In the genomic region with DNA sequence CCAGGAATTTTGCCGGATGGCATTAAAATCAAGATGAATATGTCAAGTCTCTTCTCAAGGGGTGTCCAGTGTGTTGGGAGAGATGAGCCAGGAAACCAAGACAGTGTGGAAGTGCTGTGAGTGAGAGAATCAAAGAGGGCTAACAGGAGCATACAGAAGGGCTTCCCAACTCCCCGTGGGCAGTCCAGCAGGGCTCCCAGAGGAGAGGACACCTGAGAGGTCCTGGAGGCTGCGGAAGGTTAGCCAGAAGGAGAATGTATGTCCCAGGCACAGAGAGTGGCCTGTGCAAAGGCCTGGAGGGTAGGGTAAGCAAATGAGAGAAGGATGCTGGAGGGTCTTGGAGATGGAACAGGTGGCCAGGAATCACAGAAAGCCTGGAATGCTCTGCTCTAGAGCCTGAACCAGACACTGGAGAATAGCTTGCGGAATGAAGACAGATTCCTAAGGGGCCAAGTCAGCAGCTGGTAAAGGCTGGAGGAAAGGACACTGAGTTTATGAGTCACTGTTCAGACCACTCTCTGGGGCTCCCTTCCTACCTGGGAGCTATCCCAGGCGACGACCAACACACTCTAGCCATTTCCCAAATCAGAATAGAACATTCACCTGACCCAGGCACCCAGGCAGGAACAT, we compare ENCODE assay signal across 10 cellular contexts. TPM values are rescaled to one million over a fixed set of nuclear protein-coding genes. Genes with fewer than 3 reads are reported as not detected.
A peak's percentile ranks its signal among the peaks of the same experiment; 100 is the strongest.
DNase-seq lines count a peak whose midpoint lies in the region; ATAC-seq and TF ChIP-seq lines count a peak whose summit lies in the region.
"Had no signal": no experiment of that assay in that cellular context is flagged by ENCODE, and none has a peak within 500 bp of the region (broad histone marks: within the 10 kb centered on the region; RNA-seq: fewer than 3 reads in every experiment).

No MANE protein-coding gene starts in this region.

- no peak for TF ChIP-seq POLR2A in erythroblast (IDR thresholded peaks at IDR 0.05; ENCODE audit: low read length)

- peaks cover 62% of the 10 kb centered on the region for H3K36me3 Mint-ChIP-seq in activated naive CD4-positive, alpha-beta T cell treated with anti-CD3 and anti-CD28 coated beads, Interleukin-2, amount 10 ng/mL, durations not matched to agents 7 days and 5 days
- peaks cover 29% of the 10 kb centered on the region for H3K36me3 Mint-ChIP-seq in activated T-helper 1 cell treated with anti-CD3 and anti-CD28 coated beads, Interleukin-12 subunit alpha, Interleukin-12 subunit beta, Interleukin-2, Interleukin-4 antibody, amounts not matched to agents 30 ng/mL and 10 ng/mL and 1 ng/mL, durations not matched to agents 14 hours and 24 hours and 36 hours (ENCODE audit: low read depth)

- CTCF ChIA-PET in activated naive CD4-positive, alpha-beta T cell treated with anti-CD3 and anti-CD28 coated beads, Interleukin-2, amount 10 ng/mL, durations not matched to agents 7 days and 5 days (lab: Charles Lee) = interaction anchor here (0.8 to 7.6 kb wide), 6 partner anchors 8 to 69 kb away, joined by 3 to 87 read pairs (median 12); no protein-coding TSS in a partner anchor

- no peak overlapping the region for H3K4me3 Mint-ChIP-seq in activated naive CD4-positive, alpha-beta T cell treated with anti-CD3 and anti-CD28 coated beads, Interleukin-2, amount 10 ng/mL, durations not matched to agents 7 days and 5 days
- peak overlapping the region; percentile 72 for H3K4me3 Mint-ChIP-seq in activated T-helper 1 cell treated with anti-CD3 and anti-CD28 coated beads, Interleukin-12 subunit alpha, Interleukin-12 subunit beta, Interleukin-2, Interleukin-4 antibody, amounts not matched to agents 30 ng/mL and 10 ng/mL and 1 ng/mL, durations not matched to agents 14 hours and 24 hours and 36 hours

- H3K27ac Mint-ChIP-seq in activated naive CD4-positive, alpha-beta T cell treated with anti-CD3 and anti-CD28 coated beads, Interleukin-2, amount 10 ng/mL, durations not matched to agents 7 days and 5 days = peak overlapping the region; percentile 98
- H3K27ac Mint-ChIP-seq in activated T-helper 1 cell treated with anti-CD3 and anti-CD28 coated beads, Interleukin-12 subunit alpha, Interleukin-12 subunit beta, Interleukin-2, Interleukin-4 antibody, amounts not matched to agents 30 ng/mL and 10 ng/mL and 1 ng/mL, durations not matched to agents 14 hours and 24 hours and 36 hours = peak overlapping the region; percentile 98

- no peaks in the 10 kb centered on the region for H3K9me3 Mint-ChIP-seq in activated naive CD4-positive, alpha-beta T cell treated with anti-CD3 and anti-CD28 coated beads, Interleukin-2, amount 10 ng/mL, durations not matched to agents 7 days and 5 days
- no peaks in the 10 kb centered on the region for H3K9me3 Mint-ChIP-seq in activated T-helper 1 cell treated with anti-CD3 and anti-CD28 coated beads, Interleukin-12 subunit alpha, Interleukin-12 subunit beta, Interleukin-2, Interleukin-4 antibody, amounts not matched to agents 30 ng/mL and 10 ng/mL and 1 ng/mL, durations not matched to agents 14 hours and 24 hours and 36 hours

- ATAC-seq in left lobe of liver (no peak), GM21381 (IDR thresholded peaks at IDR 0.05; ENCODE audit: unreplicated experiment) (no peak)

- no peak for DNase-seq in activated naive CD4-positive, alpha-beta T cell treated with anti-CD3 and anti-CD28 coated beads, Interleukin-2, amount 10 ng/mL, durations not matched to agents 7 days and 5 days
- DNase-seq in activated naive CD4-positive, alpha-beta T cell treated with Interleukin-2 at 50 U/mL for 16 hours = no peak
- DNase-seq in activated T-helper 1 cell treated with anti-CD3 and anti-CD28 coated beads, Interleukin-12 subunit alpha, Interleukin-12 subunit beta, Interleukin-2, Interleukin-4 antibody, amounts not matched to agents 30 ng/mL and 10 ng/mL and 1 ng/mL, durations not matched to agents 14 hours and 24 hours and 36 hours (ENCODE audit: low spot score) = no peak
- DNase-seq in left lobe of liver (ENCODE audit: low spot score) (peak; percentile 35), ureter (ENCODE audit: low spot score) (peak; percentile 27), NCI-H187 (lab: John Stamatoyannopoulos, UW) (no peak), erythroblast (lab: John Stamatoyannopoulos, UW) (no peak)
- DNase-seq: activated CD4-positive, CD25-positive, alpha-beta regulatory T cell; NCI-H1417 treated with DMSO at 0.1 percent for 48 hours had no signal

- no peaks in the 10 kb centered on the region for H3K27me3 Mint-ChIP-seq in activated naive CD4-positive, alpha-beta T cell treated with anti-CD3 and anti-CD28 coated beads, Interleukin-2, amount 10 ng/mL, durations not matched to agents 7 days and 5 days
- no peaks in the 10 kb centered on the region for H3K27me3 Mint-ChIP-seq in activated T-helper 1 cell treated with anti-CD3 and anti-CD28 coated beads, Interleukin-12 subunit alpha, Interleukin-12 subunit beta, Interleukin-2, Interleukin-4 antibody, amounts not matched to agents 30 ng/mL and 10 ng/mL and 1 ng/mL, durations not matched to agents 14 hours and 24 hours and 36 hours (ENCODE audit: insufficient read depth)

- intact Hi-C loops in activated T-helper 1 cell treated with anti-CD3 and anti-CD28 coated beads, Interleukin-12 subunit alpha, Interleukin-12 subunit beta, Interleukin-2, Interleukin-4 antibody, amounts not matched to agents 30 ng/mL and 10 ng/mL and 1 ng/mL, durations not matched to agents 14 hours and 24 hours and 36 hours (cut with micrococcal nuclease) = loop anchor here (1.0 to 5.0 kb wide), 5 partner anchors 9 to 632 kb away; partner anchors contain the start of genes FNIP1 and RAD50

- peaks cover 94% of the 10 kb centered on the region for H3K4me1 Mint-ChIP-seq in activated naive CD4-positive, alpha-beta T cell treated with anti-CD3 and anti-CD28 coated beads, Interleukin-2, amount 10 ng/mL, durations not matched to agents 7 days and 5 days
- peaks cover 97% of the 10 kb centered on the region for H3K4me1 Mint-ChIP-seq in activated T-helper 1 cell treated with anti-CD3 and anti-CD28 coated beads, Interleukin-12 subunit alpha, Interleukin-12 subunit beta, Interleukin-2, Interleukin-4 antibody, amounts not matched to agents 30 ng/mL and 10 ng/mL and 1 ng/mL, durations not matched to agents 14 hours and 24 hours and 36 hours (ENCODE audit: low read depth)

RNA-seq across cellular contexts. Expression of gene SLC22A5, which starts 59.4 kb away (rescaled TPM):
- total RNA-seq in activated T-helper 1 cell treated with anti-CD3 and anti-CD28 coated beads, Interleukin-12 subunit alpha, Interleukin-12 subunit beta, Interleukin-2, Interleukin-4 antibody, amounts not matched to agents 30 ng/mL and 10 ng/mL and 1 ng/mL, durations not matched to agents 14 hours and 24 hours and 36 hours = 4.3 and 6.2 TPM in 2 replicates
- total RNA-seq in left lobe of liver (8.8 TPM), ureter (23.2 TPM)

Comparison
In these comparisons a context has a peak if more than half of its experiments do, and no peak if none do; other contexts are left out.
1. DNase-seq: peak in left lobe of liver (single experiment) and ureter (single experiment); none in activated naive CD4-positive, alpha-beta T cell treated with anti-CD3 and anti-CD28 coated beads, Interleukin-2, amount 10 ng/mL, durations not matched to agents 7 days and 5 days (single experiment), activated naive CD4-positive, alpha-beta T cell treated with Interleukin-2 at 50 U/mL for 16 hours (single experiment), activated T-helper 1 cell treated with anti-CD3 and anti-CD28 coated beads, Interleukin-12 subunit alpha, Interleukin-12 subunit beta, Interleukin-2, Interleukin-4 antibody, amounts not matched to agents 30 ng/mL and 10 ng/mL and 1 ng/mL, durations not matched to agents 14 hours and 24 hours and 36 hours (single experiment), NCI-H187 (0 of 2) and erythroblast (0 of 2).